In genomic region chr18:56505293-56505692, GRCh38 we compare ENCODE assay signal across 16 cellular contexts.
DNase-seq lines count a peak whose midpoint lies in the region; ATAC-seq and TF ChIP-seq lines count a peak whose summit lies in the region.
"Had no signal": no experiment of that assay in that cellular context is flagged by ENCODE, and none has a peak within 500 bp of the region (broad histone marks: within the 10 kb centered on the region; RNA-seq: fewer than 3 reads in every experiment).

No MANE protein-coding gene starts in this region.

- no peaks in the 10 kb centered on the region for H3K27me3 ChIP-seq in esophagus muscularis mucosa
- H3K27me3 ChIP-seq: BLaER1 had no signal

- 94% methylated on average over 3 of the region's 3 CpGs for WGBS in esophagus muscularis mucosa

- no peaks in the 10 kb centered on the region for H3K36me3 ChIP-seq in esophagus muscularis mucosa
- H3K36me3 ChIP-seq: BLaER1 had no signal

- H3K36me3 Mint-ChIP-seq in activated CD4-positive, alpha-beta T cell treated with anti-CD3 and anti-CD28 coated beads, Interleukin-2, amount 10 ng/mL, durations not matched to agents 7 days and 5 days (ENCODE audit: low read depth), result no peaks in the 10 kb centered on the region
- H3K36me3 Mint-ChIP-seq in activated T-cell treated with anti-CD3 and anti-CD28 coated beads, Interleukin-2, amount 50 U/mL, for 72 hours (ENCODE audit: insufficient read depth in 2 of 2), result no peaks in the 10 kb centered on the region
- H3K36me3 Mint-ChIP-seq in stimulated activated naive CD8-positive, alpha-beta T cell treated with anti-CD3 and anti-CD28 coated beads, Interleukin-15, Interleukin-2, amounts not matched to agents 100 ng/mL and 50 ng/mL, for 24 hours (ENCODE audit: low read depth), result no peaks in the 10 kb centered on the region
- H3K36me3 Mint-ChIP-seq: CD14-positive monocyte; CD4-positive, alpha-beta memory T cell had no signal

- no peak overlapping the region for H3K27ac Mint-ChIP-seq in activated CD4-positive, alpha-beta T cell treated with anti-CD3 and anti-CD28 coated beads, Interleukin-2, amount 10 ng/mL, durations not matched to agents 7 days and 5 days
- H3K27ac Mint-ChIP-seq in activated T-cell treated with anti-CD3 and anti-CD28 coated beads, Interleukin-2, amount 50 U/mL, for 72 hours, result no peak overlapping the region
- peak overlapping the region; percentile 23 for H3K27ac Mint-ChIP-seq in stimulated activated naive CD8-positive, alpha-beta T cell treated with anti-CD3 and anti-CD28 coated beads, Interleukin-15, Interleukin-2, amounts not matched to agents 100 ng/mL and 50 ng/mL, for 24 hours
- H3K27ac Mint-ChIP-seq: CD14-positive monocyte; CD4-positive, alpha-beta memory T cell; H9 had no signal

- peaks cover 0 to 9% (median 7%) of the 10 kb centered on the region in 4 donors for H3K4me1 ChIP-seq in esophagus muscularis mucosa
- H3K4me1 ChIP-seq: BLaER1 had no signal

- peak; percentile 2 for DNase-seq in activated CD4-positive, alpha-beta T cell treated with anti-CD3 and anti-CD28 coated beads for 48 hours
- DNase-seq in activated CD4-positive, alpha-beta T cell treated with anti-CD3 and anti-CD28 coated beads, Interleukin-2, amount 10 ng/mL, durations not matched to agents 7 days and 5 days, result no peak
- DNase-seq in activated T-cell treated with anti-CD3 and anti-CD28 coated beads, Interleukin-2, amount 50 U/mL, for 72 hours, result peak; percentile 0 to 3
- no peak for DNase-seq in activated T-cell treated with anti-CD3 and anti-CD28 coated beads, Interleukin-2, amount 50 U/mL, for 1 hour
- peak; percentile 37 for DNase-seq in esophagus muscularis mucosa (ENCODE audit: extremely low spot score)
- no peak for DNase-seq in activated CD8-positive, alpha-beta memory T cell treated with anti-CD3 and anti-CD28 coated beads, Interleukin-2, amount 50 U/mL, for 48 hours
- no peak for DNase-seq in DMS153 treated with DMSO at 0.1 percent for 48 hours (lab: John Stamatoyannopoulos, UW; ENCODE audit: unreplicated experiment)
- DNase-seq: 8988T; CD4-positive, alpha-beta memory T cell; DMS53; DND-41; H9 had no signal

- H3K9me3 Mint-ChIP-seq in activated CD4-positive, alpha-beta T cell treated with anti-CD3 and anti-CD28 coated beads, Interleukin-2, amount 10 ng/mL, durations not matched to agents 7 days and 5 days, result no peaks in the 10 kb centered on the region
- H3K9me3 Mint-ChIP-seq in activated T-cell treated with anti-CD3 and anti-CD28 coated beads, Interleukin-2, amount 50 U/mL, for 72 hours, result peaks cover 2 to 5% of the 10 kb centered on the region in 2 donors
- no peaks in the 10 kb centered on the region for H3K9me3 Mint-ChIP-seq in stimulated activated naive CD8-positive, alpha-beta T cell treated with anti-CD3 and anti-CD28 coated beads, Interleukin-15, Interleukin-2, amounts not matched to agents 100 ng/mL and 50 ng/mL, for 24 hours
- H3K9me3 Mint-ChIP-seq: H9 had no signal

- no peak for TF ChIP-seq EP300 in esophagus muscularis mucosa (IDR thresholded peaks at IDR 0.05)

- TF ChIP-seq POLR2A in esophagus muscularis mucosa (IDR thresholded peaks at IDR 0.05; ENCODE audit: low read depth), result no peak

- POLR2A ChIA-PET in activated CD4-positive, alpha-beta T cell treated with anti-CD3 and anti-CD28 coated beads, Interleukin-2, amount 10 ng/mL, durations not matched to agents 7 days and 5 days (lab: Charles Lee), result no interaction called here

- H3K27me3 Mint-ChIP-seq in activated CD4-positive, alpha-beta T cell treated with anti-CD3 and anti-CD28 coated beads, Interleukin-2, amount 10 ng/mL, durations not matched to agents 7 days and 5 days, result no peaks in the 10 kb centered on the region
- peaks cover 8% of the 10 kb centered on the region for H3K27me3 Mint-ChIP-seq in activated T-cell treated with anti-CD3 and anti-CD28 coated beads, Interleukin-2, amount 50 U/mL, for 72 hours (ENCODE audit: low read depth)
- H3K27me3 Mint-ChIP-seq in stimulated activated naive CD8-positive, alpha-beta T cell treated with anti-CD3 and anti-CD28 coated beads, Interleukin-15, Interleukin-2, amounts not matched to agents 100 ng/mL and 50 ng/mL, for 24 hours, result peaks cover 16% of the 10 kb centered on the region

- H3K4me3 ChIP-seq in esophagus muscularis mucosa, result no peak overlapping the region
- H3K4me3 ChIP-seq: BLaER1, GM12878 had no signal

- H3K27ac ChIP-seq in esophagus muscularis mucosa (replicated peaks in 1 of 4), result no peak overlapping the region
- H3K27ac ChIP-seq: BLaER1 had no signal

- TF ChIP-seq CTCF in esophagus muscularis mucosa (IDR thresholded peaks at IDR 0.05), result no peak

- H3K4me3 Mint-ChIP-seq in activated CD4-positive, alpha-beta T cell treated with anti-CD3 and anti-CD28 coated beads, Interleukin-2, amount 10 ng/mL, durations not matched to agents 7 days and 5 days, result no peak overlapping the region
- peak overlapping the region; percentile 24 for H3K4me3 Mint-ChIP-seq in activated T-cell treated with anti-CD3 and anti-CD28 coated beads, Interleukin-2, amount 50 U/mL, for 72 hours
- H3K4me3 Mint-ChIP-seq in stimulated activated naive CD8-positive, alpha-beta T cell treated with anti-CD3 and anti-CD28 coated beads, Interleukin-15, Interleukin-2, amounts not matched to agents 100 ng/mL and 50 ng/mL, for 24 hours, result no peak overlapping the region
- H3K4me3 Mint-ChIP-seq: CD14-positive monocyte; CD4-positive, alpha-beta memory T cell; H9 had no signal

- CTCF ChIA-PET in activated CD4-positive, alpha-beta T cell treated with anti-CD3 and anti-CD28 coated beads, Interleukin-2, amount 10 ng/mL, durations not matched to agents 7 days and 5 days (lab: Charles Lee), result no interaction called here

- H3K9me3 ChIP-seq in esophagus muscularis mucosa, result no peaks in the 10 kb centered on the region
- H3K9me3 ChIP-seq: BLaER1 had no signal

- peak; percentile 88 to 91 for ATAC-seq in activated T-cell treated with anti-CD3 and anti-CD28 coated beads, Interleukin-2, amount 50 U/mL, for 72 hours (replicated peaks in 1 of 2)
- ATAC-seq: GM12878 had no signal

- H3K4me1 Mint-ChIP-seq in activated CD4-positive, alpha-beta T cell treated with anti-CD3 and anti-CD28 coated beads, Interleukin-2, amount 10 ng/mL, durations not matched to agents 7 days and 5 days, result no peaks in the 10 kb centered on the region
- peaks cover 15% of the 10 kb centered on the region for H3K4me1 Mint-ChIP-seq in activated T-cell treated with anti-CD3 and anti-CD28 coated beads, Interleukin-2, amount 50 U/mL, for 72 hours (ENCODE audit: low read depth)
- H3K4me1 Mint-ChIP-seq in stimulated activated naive CD8-positive, alpha-beta T cell treated with anti-CD3 and anti-CD28 coated beads, Interleukin-15, Interleukin-2, amounts not matched to agents 100 ng/mL and 50 ng/mL, for 24 hours (ENCODE audit: low read depth), result peaks cover 12% of the 10 kb centered on the region
- H3K4me1 Mint-ChIP-seq: CD4-positive, alpha-beta memory T cell had no signal

- intact Hi-C loops in esophagus muscularis mucosa (cut with DNase I), result no loop called here

Comparison
In these comparisons a context has a peak if more than half of its experiments do, and no peak if none do; other contexts are left out.
1. DNase-seq: peak in activated CD4-positive, alpha-beta T cell treated with anti-CD3 and anti-CD28 coated beads for 48 hours (single experiment), activated T-cell treated with anti-CD3 and anti-CD28 coated beads, Interleukin-2, amount 50 U/mL, for 72 hours (2 of 2) and esophagus muscularis mucosa (single experiment); none in activated CD4-positive, alpha-beta T cell treated with anti-CD3 and anti-CD28 coated beads, Interleukin-2, amount 10 ng/mL, durations not matched to agents 7 days and 5 days (single experiment), activated T-cell treated with anti-CD3 and anti-CD28 coated beads, Interleukin-2, amount 50 U/mL, for 1 hour (single experiment), activated CD8-positive, alpha-beta memory T cell treated with anti-CD3 and anti-CD28 coated beads, Interleukin-2, amount 50 U/mL, for 48 hours (single experiment) and DMS153 treated with DMSO at 0.1 percent for 48 hours (single experiment).
2. H3K4me3 Mint-ChIP-seq: peak in activated T-cell treated with anti-CD3 and anti-CD28 coated beads, Interleukin-2, amount 50 U/mL, for 72 hours (2 of 2); none in activated CD4-positive, alpha-beta T cell treated with anti-CD3 and anti-CD28 coated beads, Interleukin-2, amount 10 ng/mL, durations not matched to agents 7 days and 5 days (single experiment) and stimulated activated naive CD8-positive, alpha-beta T cell treated with anti-CD3 and anti-CD28 coated beads, Interleukin-15, Interleukin-2, amounts not matched to agents 100 ng/mL and 50 ng/mL, for 24 hours (single experiment).